Comparison of ENCODE assay signal across 8 cellular contexts in genomic region chr22:36384766-36385400, GRCh38. TPM values are rescaled to one million over a fixed set of nuclear protein-coding genes. Genes with fewer than 3 reads are reported as not detected.
A peak's percentile ranks its signal among the peaks of the same experiment; 100 is the strongest.
DNase-seq lines count a peak whose midpoint lies in the region; ATAC-seq, FAIRE-seq and TF ChIP-seq lines count a peak whose summit lies in the region.

No MANE protein-coding gene starts in this region.

- RAD21 ChIA-PET in GM12878 (lab: Charles Lee; ENCODE audit: unreplicated experiment): interaction anchor here (0.5 to 4.4 kb wide), 13 partner anchors 8 to 85 kb away, joined by 3 to 40 read pairs (median 5); no protein-coding TSS in a partner anchor

- H3K79me2 ChIP-seq in GM12878 (ENCODE audit: control insufficient read depth, insufficient read depth, low read length): peaks cover 73% of the 10 kb centered on the region

- no peak for TF ChIP-seq CTCF in GM12878 (IDR thresholded peaks at IDR 0.05 in 2 of 3, conservative IDR thresholded peaks at IDR 0.05 in 1 of 3; ENCODE audit: control insufficient read depth in 2 of 3, extremely low read depth in 1 of 3, insufficient read depth in 1 of 3, low read depth in 3 of 3, low read length in 3 of 3)

- no TSS peak for BruUV-seq in GM12878 (replicated peaks; lab: Mats Ljungman, UMichigan)

- peak; percentile 23; the same call in 1 of the 2 replicates for TF ChIP-seq POLR2A in GM12878 (IDR thresholded peaks at IDR 0.05; ENCODE audit: low read depth, low read length)

- SMC1A ChIA-PET in GM12878 (lab: Charles Lee; ENCODE audit: uncharacterized antibody, unreplicated experiment): interaction anchor here (0.6 to 3.3 kb wide), 11 partner anchors 14 to 845 kb away, joined by 3 to 23 read pairs (median 9); no protein-coding TSS in a partner anchor

- TF ChIP-seq RAD21 in GM12878 (IDR thresholded peaks at IDR 0.05; ENCODE audit: insufficient read depth, low read depth, low read length): no peak

- H3K27me3 ChIP-seq in GM12878 (replicated peaks in 1 of 2; ENCODE audit: control insufficient read depth in 2 of 2, insufficient read depth in 2 of 2, low read length in 1 of 2): no peaks in the 10 kb centered on the region

- POLR2A ChIA-PET in GM12878 (lab: Charles Lee): interaction anchor here (0.7 to 5.6 kb wide), 15 partner anchors 8 to 160 kb away, joined by 3 to 53 read pairs (median 4); partner anchors contain the start of gene TXN2

- in situ Hi-C loops in GM12878 (cut with MboI): no loop called here

- DNase-seq in NCI-H1417 (lab: John Stamatoyannopoulos, UW) (peak in 2 of 3 experiments; percentile 15 to 37), NCI-H1417 treated with DMSO at 0.1 percent for 48 hours (lab: John Stamatoyannopoulos, UW) (no peak), NOMO-1 treated with dmso at 0.1 percent for 144 hours (lab: John Stamatoyannopoulos, UW; ENCODE audit: unreplicated experiment) (peak; percentile 35), GM12878 (ENCODE audit: low read depth, low spot score) (no peak), kidney tubule cell (ENCODE audit: low spot score) (peak; percentile 58), dedifferentiated amniotic fluid mesenchymal stem cell (ENCODE audit: extremely low spot score) (no peak)

- peaks cover 28% of the 10 kb centered on the region for H3K4me1 ChIP-seq in GM12878 (ENCODE audit: control insufficient read depth, insufficient read depth, low read length)

- CTCF ChIA-PET in GM12878 (lab: Yijun Ruan, JAX): interaction anchor here (0.7 to 2.5 kb wide), 11 partner anchors 9 to 87 kb away, joined by 3 to 10 read pairs (median 4); no protein-coding TSS in a partner anchor

- ATAC-seq in GM12878 (no peak), GM19351 (IDR thresholded peaks at IDR 0.05; ENCODE audit: unreplicated experiment) (no peak)

- H3K4me3 ChIP-seq in GM12878: peak overlapping the region; percentile 74

- intact Hi-C loops in GM12878 (cut with micrococcal nuclease; ENCODE audit: unreplicated experiment): loop anchor here (5.0 kb wide), 1 partner anchor 87 kb away; no protein-coding TSS in a partner anchor

- H3K4me2 ChIP-seq in GM12878 (ENCODE audit: control insufficient read depth, insufficient read depth): peak overlapping the region; percentile 88

- no peak for TF ChIP-seq EP300 in GM12878 (IDR thresholded peaks at IDR 0.05; ENCODE audit: borderline replicate concordance in 1 of 2, control insufficient read depth in 1 of 2, low read depth in 2 of 2, low read length in 2 of 2)

- no peaks in the 10 kb centered on the region for H3K9me3 ChIP-seq in GM12878 (replicated peaks; ENCODE audit: control insufficient read depth, insufficient read depth, low read length)

- H4K20me1 ChIP-seq in GM12878 (ENCODE audit: control insufficient read depth, insufficient read depth): no peaks in the 10 kb centered on the region; the same call in 1 of the 2 replicates

- H3K36me3 ChIP-seq in GM12878 (ENCODE audit: control insufficient read depth in 2 of 2, insufficient read depth in 2 of 2, low read length in 1 of 2): peaks cover under 1 to 5% of the 10 kb centered on the region in 2 experiments; a peak in 3 of 4 replicates

- no peak overlapping the region for H2AFZ ChIP-seq in GM12878 (ENCODE audit: control insufficient read depth, low read depth, low read length)

- 5% methylated on average over 6 of the region's 6 CpGs for WGBS in GM12878 (ENCODE audit: insufficient coverage, insufficient replicate concordance, low lambda C conversion rate, missing lambda C conversion rate)

- peak overlapping the region; percentile 78 for H3K9ac ChIP-seq in GM12878 (ENCODE audit: control insufficient read depth, insufficient read depth, low read length)

- FAIRE-seq in GM12878 (lab: Jason Lieb, UNC): no peak

- H3K27ac ChIP-seq in GM12878 (ENCODE audit: control insufficient read depth, insufficient read depth) (peak overlapping the region; percentile 88), temporal lobe (ENCODE audit: low read depth, low read length) (peak overlapping the region; percentile 77)

TF ChIP-seq in GM12878, 131 proteins besides CTCF, POLR2A, EP300 and RAD21 (continues in another document):
- TF ChIP-seq PAX5 (IDR thresholded peaks at IDR 0.05; ENCODE audit: borderline replicate concordance, low read depth, low read length) (no peak), DPF2 (IDR thresholded peaks at IDR 0.05) (no peak), ASH2L (IDR thresholded peaks at IDR 0.05; ENCODE audit: borderline replicate concordance, low read depth) (no peak), BCLAF1 (IDR thresholded peaks at IDR 0.05) (no peak), NBN (IDR thresholded peaks at IDR 0.05) (peak; percentile 61; the same call in 1 of the 2 replicates), BRCA1 (IDR thresholded peaks at IDR 0.05; ENCODE audit: low read depth, low read length) (no peak), KAT2A (conservative IDR thresholded peaks at IDR 0.05; ENCODE audit: control insufficient read depth, low read depth, low read length) (no peak), ZNF622 (IDR thresholded peaks at IDR 0.05) (no peak), LARP7 (IDR thresholded peaks at IDR 0.05) (no peak), JUNB (IDR thresholded peaks at IDR 0.05) (no peak), SREBF2 (IDR thresholded peaks at IDR 0.05; ENCODE audit: low read length) (no peak), ZBTB33 (IDR thresholded peaks at IDR 0.05) (no peak), BMI1 (IDR thresholded peaks at IDR 0.05; ENCODE audit: borderline replicate concordance) (no peak), POLR2AphosphoS5 (IDR thresholded peaks at IDR 0.05; ENCODE audit: low read length) (peak; percentile 47; the same call in 1 of the 2 replicates), ZSCAN29 (IDR thresholded peaks at IDR 0.05) (no peak), ATF2 (IDR thresholded peaks at IDR 0.05; ENCODE audit: low read length) (no peak)

RNA-seq across cellular contexts. Expression of gene MYH9, which starts 2.9 kb away (rescaled TPM):
- total RNA-seq in GM12878 (2013; cell fraction: nucleolus; rRNA removed): 209 and 215 TPM in 2 replicates
- total RNA-seq in GM12878 (2014; rRNA removed) (185 and 216 TPM in 2 replicates), GM12878 (2014; rRNA removed; fragmentation: Illumina TruSeq; extraction: Trizol) (82.8 and 83.1 TPM in 2 replicates), GM12878 (2021) (497 and 525 TPM in 2 replicates), temporal lobe (31.0 TPM)
- polyA plus RNA-seq in GM12878 (2011; ENCODE audit: low read depth): 79.9 TPM
- polyA plus RNA-seq in GM12878 (2011; rRNA removed) (42.4 and 98.6 TPM in 2 replicates), GM12878 (2014; fragmentation: Illumina TruSeq; extraction: Trizol) (123 and 125 TPM in 2 replicates), GM12878 (2014; fragmentation: Nextera tagmentation; extraction: Ambion mirVana) (1 to 10 TPM; 5.1 to 8.1 TPM), GM12878 (2014; rRNA removed) (165 and 198 TPM in 2 replicates), GM12878 (2016; fragmentation: Nextera tagmentation; extraction: Ambion mirVana) (100 to 1,000 TPM; 228 to 236 TPM)
- 51.0 and 59.8 TPM in 2 replicates for polyA plus RNA-seq in GM12878 (2011; cell fraction: cytosol; rRNA removed)
- 91.7 and 127 TPM in 2 replicates for polyA plus RNA-seq in GM12878 (2011; cell fraction: nucleus; rRNA removed)
- polyA plus RNA-seq in GM12878 (2012): 154 and 166 TPM in 2 replicates
- 168 and 298 TPM in 2 replicates for polyA minus RNA-seq in GM12878 (2011; rRNA and poly(A)+ RNA removed)
- 91.7 and 100 TPM in 2 replicates for polyA minus RNA-seq in GM12878 (2011; cell fraction: cytosol; rRNA and poly(A)+ RNA removed)
- 54.6 and 83.0 TPM in 2 replicates for polyA minus RNA-seq in GM12878 (2011; cell fraction: nucleus; rRNA and poly(A)+ RNA removed)

Comparison
In these comparisons a context has a peak if more than half of its experiments do, and no peak if none do; other contexts are left out.
1. DNase-seq: peak in NCI-H1417 (2 of 3), NOMO-1 treated with dmso at 0.1 percent for 144 hours (single experiment) and kidney tubule cell (single experiment); none in NCI-H1417 treated with DMSO at 0.1 percent for 48 hours (single experiment), GM12878 (single experiment) and dedifferentiated amniotic fluid mesenchymal stem cell (single experiment).